In the genomic region with DNA sequence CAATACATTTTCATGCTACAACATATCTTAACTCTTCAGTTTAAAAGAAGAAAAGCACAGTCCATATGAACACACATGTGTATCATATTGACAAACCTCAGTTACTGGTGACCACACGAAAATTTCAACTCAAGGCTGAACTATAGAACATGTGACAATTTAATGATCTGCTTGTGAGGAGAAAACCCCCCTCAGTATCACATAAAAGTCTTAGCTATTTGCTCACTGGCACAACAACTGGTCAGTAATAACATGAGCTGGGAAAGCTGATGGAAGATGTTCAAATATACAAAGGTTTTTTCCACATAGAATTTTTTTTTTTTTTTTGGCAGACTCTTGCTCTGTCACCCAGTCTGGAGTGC, we compare ENCODE assay signal across 1 cellular context.
TF ChIP-seq lines count a peak whose summit lies in the region.

No MANE protein-coding gene starts in this region.

TF ChIP-seq in IMR-90, 13 proteins besides CTCF, POLR2A, EP300 and RAD21:
- TF ChIP-seq NFE2L2 (IDR thresholded peaks at IDR 0.05; ENCODE audit: low read depth, low read length) (no peak), CHD1 (IDR thresholded peaks at IDR 0.05; ENCODE audit: low read depth, low read length) (no peak), BHLHE40 (IDR thresholded peaks at IDR 0.05; ENCODE audit: low read depth, low read length) (no peak), FOS (IDR thresholded peaks at IDR 0.05; ENCODE audit: low read depth, low read length) (no peak), MAFK (IDR thresholded peaks at IDR 0.05; ENCODE audit: low read depth, low read length) (no peak), SMC3 (IDR thresholded peaks at IDR 0.05; ENCODE audit: low read depth, low read length) (no peak), ELK1 (IDR thresholded peaks at IDR 0.05; ENCODE audit: borderline replicate concordance, low read depth, low read length) (no peak), MAZ (IDR thresholded peaks at IDR 0.05; ENCODE audit: borderline replicate concordance, low read depth, low read length) (no peak), RFX5 (IDR thresholded peaks at IDR 0.05; ENCODE audit: low read depth, low read length) (no peak)
